Comparison of ENCODE assay signal across 29 cellular contexts in genomic region chr3:171682743-171683142, GRCh38.
"Had no signal": no experiment of that assay in that cellular context is flagged by ENCODE, and none has a peak within 500 bp of the region (broad histone marks: within the 10 kb centered on the region; RNA-seq: fewer than 3 reads in every experiment).

No MANE protein-coding gene starts in this region.

- H3K9me3 Mint-ChIP-seq: dendritic cell treated with granulocyte-macrophage colony-stimulating factor and Interleukin-4, amounts not matched to agents 40 ng/mL and 50 ng/mL, for 4 days; effector memory CD8-positive, alpha-beta T cell; endodermal cell had no signal

- ATAC-seq: effector memory CD8-positive, alpha-beta T cell; esophagus mucosa; foreskin keratinocyte; gastrocnemius medialis; gastroesophageal sphincter; heart left ventricle; heart right ventricle had no signal

- H3K4me1 Mint-ChIP-seq: endodermal cell had no signal

- H3K9me3 ChIP-seq: colonic mucosa, esophagus muscularis mucosa, esophagus squamous epithelium, gastrocnemius medialis, gastroesophageal sphincter, heart left ventricle, heart right ventricle had no signal

- H3K27me3 Mint-ChIP-seq: dendritic cell treated with granulocyte-macrophage colony-stimulating factor and Interleukin-4, amounts not matched to agents 40 ng/mL and 50 ng/mL, for 4 days had no signal

- FAIRE-seq: colon, endometrium, endothelial cell of umbilical vein, frontal cortex had no signal

- H3K4me3 ChIP-seq: colonic mucosa, coronary artery, dorsolateral prefrontal cortex, esophagus muscularis mucosa, esophagus squamous epithelium, gastrocnemius medialis, gastroesophageal sphincter, heart left ventricle, heart right ventricle had no signal

- H3K4me1 ChIP-seq: foreskin keratinocyte, gastrocnemius medialis had no signal

- H3K4me3 Mint-ChIP-seq: dendritic cell treated with granulocyte-macrophage colony-stimulating factor and Interleukin-4, amounts not matched to agents 40 ng/mL and 50 ng/mL, for 4 days; effector memory CD8-positive, alpha-beta T cell; endodermal cell had no signal

- DNase-seq: colonic mucosa; cortex of kidney; dermis blood vessel endothelial cell; dorsolateral prefrontal cortex; effector CD4-positive, alpha-beta T cell; effector CD8-positive, alpha-beta T cell; effector memory CD4-positive, alpha-beta T cell; effector memory CD8-positive, alpha-beta T cell; endodermal cell; erythroblast; esophagus squamous epithelium; foreskin fibroblast; foreskin keratinocyte; foreskin melanocyte; gastrocnemius medialis; glutamatergic neuron; head of caudate nucleus; heart left ventricle; heart right ventricle had no signal

- H3K36me3 ChIP-seq: colonic mucosa, gastrocnemius medialis had no signal

- H3K27ac Mint-ChIP-seq: dendritic cell treated with granulocyte-macrophage colony-stimulating factor and Interleukin-4, amounts not matched to agents 40 ng/mL and 50 ng/mL, for 4 days; effector memory CD8-positive, alpha-beta T cell; endodermal cell had no signal

- H3K27me3 ChIP-seq: colonic mucosa, dorsolateral prefrontal cortex, esophagus muscularis mucosa, esophagus squamous epithelium, foreskin keratinocyte, gastrocnemius medialis, gastroesophageal sphincter, heart left ventricle, heart right ventricle had no signal

- H3K27ac ChIP-seq: colonic mucosa, coronary artery, epithelial cell of prostate, esophagus muscularis mucosa, esophagus squamous epithelium, foreskin keratinocyte, gastrocnemius medialis, gastroesophageal sphincter, heart left ventricle, heart right ventricle had no signal
